Comparison of ENCODE assay signal across 10 cellular contexts in genomic region chr1:184622136-184622823, GRCh38.
A peak's percentile ranks its signal among the peaks of the same experiment; 100 is the strongest.
DNase-seq lines count a peak whose midpoint lies in the region; ATAC-seq and TF ChIP-seq lines count a peak whose summit lies in the region.
"Had no signal": no experiment of that assay in that cellular context is flagged by ENCODE, and none has a peak within 500 bp of the region (broad histone marks: within the 10 kb centered on the region; RNA-seq: fewer than 3 reads in every experiment).

No MANE protein-coding gene starts in this region.

- DNase-seq in BE2C: peak; percentile 83
- peak; percentile 89 for DNase-seq in NCI-H82 (lab: John Stamatoyannopoulos, UW)
- DNase-seq in ovary: peak; percentile 76 to 88 (median 87)
- DNase-seq in retina: no peak
- no peak for DNase-seq in activated gamma-delta T cell (lab: John Stamatoyannopoulos, UW)
- DNase-seq: GDM1, T-cell had no signal

- peak; percentile 95 for TF ChIP-seq EP300 in ovary (IDR thresholded peaks at IDR 0.05)

- ATAC-seq in esophagus mucosa: peak; percentile 75
- ATAC-seq in GM21390 (IDR thresholded peaks at IDR 0.05; ENCODE audit: unreplicated experiment): no peak
- ATAC-seq in HG03095 (IDR thresholded peaks at IDR 0.05; ENCODE audit: unreplicated experiment): no peak
- ATAC-seq: T-cell had no signal

- TF ChIP-seq POLR2A in ovary (IDR thresholded peaks at IDR 0.05): no peak

- H3K27me3 ChIP-seq in BE2C: no peaks in the 10 kb centered on the region
- no peaks in the 10 kb centered on the region for H3K27me3 ChIP-seq in ovary

- H3K9me3 ChIP-seq in BE2C (no peaks in the 10 kb centered on the region), ovary (no peaks in the 10 kb centered on the region)

- H3K27ac ChIP-seq in ovary: peak overlapping the region; percentile 63 to 85

- 5 to 12% (median 8%) methylated on average over 9 of the region's 9 CpGs for WGBS in ovary, 3 donors

- intact Hi-C loops in ovary (cut with DNase I): loop anchor here in 1 of 4 donors (10.0 kb wide), 1 partner anchor 137 kb away; no protein-coding TSS in a partner anchor

- H3K4me1 ChIP-seq in BE2C (peaks cover 19% of the 10 kb centered on the region), ovary (ENCODE audit: insufficient read depth) (peaks cover 13% of the 10 kb centered on the region)

- H3K36me3 ChIP-seq in BE2C: no peaks in the 10 kb centered on the region
- H3K36me3 ChIP-seq in ovary: no peaks in the 10 kb centered on the region

- peak overlapping the region; percentile 32 for H3K4me3 ChIP-seq in BE2C (ENCODE audit: low read depth, low read length)
- H3K4me3 ChIP-seq in ovary: no peak overlapping the region

- 0 out of 2 replicates have a peak, but pooled peaks have one; percentile 19 for TF ChIP-seq CTCF in BE2C (IDR thresholded peaks at IDR 0.05; ENCODE audit: low read depth, low read length)
- peak in 1 of 3 donors; percentile 8 for TF ChIP-seq CTCF in ovary (IDR thresholded peaks at IDR 0.05)

Comparison
In these comparisons a context has a peak if more than half of its experiments do, and no peak if none do; other contexts are left out.
1. DNase-seq: peak in BE2C (single experiment), NCI-H82 (single experiment) and ovary (5 of 5); none in retina (single experiment) and activated gamma-delta T cell (single experiment).